In genomic region chr17:58330544-58330996, GRCh38 we compare ENCODE assay signal across 9 cellular contexts. TPM values are rescaled to one million over a fixed set of nuclear protein-coding genes. Genes with fewer than 3 reads are reported as not detected.
DNase-seq lines count a peak whose midpoint lies in the region; ATAC-seq and TF ChIP-seq lines count a peak whose summit lies in the region.
"Had no signal": no experiment of that assay in that cellular context is flagged by ENCODE, and none has a peak within 500 bp of the region (broad histone marks: within the 10 kb centered on the region; RNA-seq: fewer than 3 reads in every experiment).

No MANE protein-coding gene starts in this region.

- H4K20me1 ChIP-seq in KMS-11 (ENCODE audit: insufficient read depth): peaks cover 7% of the 10 kb centered on the region; the same call in 1 of the 2 replicates

- H3K27me3 Mint-ChIP-seq in stimulated activated naive CD8-positive, alpha-beta T cell treated with anti-CD3 and anti-CD28 coated beads, Interleukin-15, Interleukin-2, amounts not matched to agents 100 ng/mL and 50 ng/mL, for 24 hours: no peaks in the 10 kb centered on the region

- peak overlapping the region; percentile 92 for H3K4me3 Mint-ChIP-seq in stimulated activated naive CD8-positive, alpha-beta T cell treated with anti-CD3 and anti-CD28 coated beads, Interleukin-15, Interleukin-2, amounts not matched to agents 100 ng/mL and 50 ng/mL, for 24 hours

- peaks cover 11% of the 10 kb centered on the region; the same call in 1 of the 2 replicates for H3K36me3 ChIP-seq in KMS-11 (ENCODE audit: insufficient read depth)
- no peaks in the 10 kb centered on the region for H3K36me3 ChIP-seq in ascending aorta

- peaks cover 78% of the 10 kb centered on the region for H3K4me1 Mint-ChIP-seq in stimulated activated naive CD8-positive, alpha-beta T cell treated with anti-CD3 and anti-CD28 coated beads, Interleukin-15, Interleukin-2, amounts not matched to agents 100 ng/mL and 50 ng/mL, for 24 hours (ENCODE audit: low read depth)

- peaks cover 39% of the 10 kb centered on the region for H3K36me3 Mint-ChIP-seq in stimulated activated naive CD8-positive, alpha-beta T cell treated with anti-CD3 and anti-CD28 coated beads, Interleukin-15, Interleukin-2, amounts not matched to agents 100 ng/mL and 50 ng/mL, for 24 hours (ENCODE audit: low read depth)

- H2AFZ ChIP-seq in KMS-11 (ENCODE audit: low read depth): no peak overlapping the region

- H3K27ac Mint-ChIP-seq in stimulated activated naive CD8-positive, alpha-beta T cell treated with anti-CD3 and anti-CD28 coated beads, Interleukin-15, Interleukin-2, amounts not matched to agents 100 ng/mL and 50 ng/mL, for 24 hours: peak overlapping the region; percentile 99

- H3K4me1 ChIP-seq in KMS-11 (ENCODE audit: low read depth, poor library complexity, severe bottlenecking): peaks cover 54% of the 10 kb centered on the region
- no peaks in the 10 kb centered on the region for H3K4me1 ChIP-seq in ascending aorta

- no peak for TF ChIP-seq CTCF in KMS-11 (conservative IDR thresholded peaks at IDR 0.05; ENCODE audit: low read depth, low read length)
- no peak for TF ChIP-seq CTCF in ascending aorta (IDR thresholded peaks at IDR 0.05)

- intact Hi-C loops in ascending aorta (cut with DNase I): no loop called here

- H3K4me3 ChIP-seq in KMS-11 (IDR thresholded peaks at IDR 0.05; ENCODE audit: insufficient read depth, low read depth, low read length) (peak overlapping the region; percentile 64), ascending aorta (peak overlapping the region in 1 of 2 donors; percentile 62)

- H3K9me3 ChIP-seq in ascending aorta: no peaks in the 10 kb centered on the region

- peaks cover 57% of the 10 kb centered on the region for H3K79me2 ChIP-seq in KMS-11 (ENCODE audit: insufficient read depth, low read depth)

- no peak for ATAC-seq in GM18511 (IDR thresholded peaks at IDR 0.05; ENCODE audit: unreplicated experiment)

- no peaks in the 10 kb centered on the region for H3K9me3 Mint-ChIP-seq in stimulated activated naive CD8-positive, alpha-beta T cell treated with anti-CD3 and anti-CD28 coated beads, Interleukin-15, Interleukin-2, amounts not matched to agents 100 ng/mL and 50 ng/mL, for 24 hours

- peak; percentile 89 for DNase-seq in activated CD8-positive, alpha-beta memory T cell treated with anti-CD3 and anti-CD28 coated beads for 24 hours
- no peak for DNase-seq in ascending aorta (ENCODE audit: low spot score in 2 of 2)
- DNase-seq in NCI-H2196 treated with DMSO at 0.1 percent for 48 hours (lab: John Stamatoyannopoulos, UW; ENCODE audit: unreplicated experiment): no peak
- DNase-seq in NOMO-1 treated with DMSO at 0.1 percent for 48 hours (lab: John Stamatoyannopoulos, UW; ENCODE audit: unreplicated experiment): no peak
- DNase-seq: activated CD4-positive, CD25-positive, alpha-beta regulatory T cell treated with anti-CD3 and anti-CD28 coated beads, Interleukin-2, amount 50 U/mL, for 72 hours had no signal

- peak overlapping the region; percentile 95 for H3K4me2 ChIP-seq in KMS-11

- H3K27ac ChIP-seq in KMS-11 (peak overlapping the region; percentile 96), layer of hippocampus (ENCODE audit: low read depth, low read length) (peak overlapping the region; percentile 77), ascending aorta (peak overlapping the region in 1 of 2 donors; percentile 57)

- H3K27me3 ChIP-seq in KMS-11 (ENCODE audit: insufficient read depth, low read depth): no peaks in the 10 kb centered on the region
- peaks cover 2% of the 10 kb centered on the region for H3K27me3 ChIP-seq in layer of hippocampus (ENCODE audit: control insufficient read depth, insufficient read depth, low read length)
- no peaks in the 10 kb centered on the region for H3K27me3 ChIP-seq in ascending aorta

- peak overlapping the region; percentile 100 for H3K9ac ChIP-seq in KMS-11

RNA-seq across cellular contexts. Expression of gene TSPOAP1, which starts 2.0 kb away (rescaled TPM):
- 22.4 TPM for total RNA-seq in ascending aorta

RNA-seq across cellular contexts. Expression of gene SUPT4H1, which starts 21.4 kb away (rescaled TPM):
- 18.0 TPM for total RNA-seq in ascending aorta

RNA-seq across cellular contexts. Expression of gene MPO, which starts 49.8 kb away (rescaled TPM):
- total RNA-seq in ascending aorta: 1.8 TPM
